ENCODE assay signal across 11 cellular contexts in the genomic region with DNA sequence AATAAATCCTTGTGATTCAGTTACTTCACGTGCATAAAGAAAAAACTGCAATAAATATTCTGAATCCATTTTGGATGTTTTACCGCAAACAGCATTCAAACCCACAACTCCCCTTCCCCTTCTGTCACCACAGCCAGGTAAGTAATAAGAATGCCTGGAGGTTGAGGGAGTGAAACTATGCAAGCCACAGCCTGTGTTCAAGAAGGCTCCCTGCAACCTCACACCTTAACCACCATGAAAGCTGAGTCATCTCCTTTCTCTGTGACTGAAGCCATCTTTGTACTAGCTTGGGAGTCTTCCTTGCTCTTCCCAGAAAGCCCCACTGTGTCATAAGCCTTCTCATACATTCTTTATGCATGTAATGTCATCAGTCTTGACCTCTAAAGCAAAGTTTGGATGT.
DNase-seq lines count a peak whose midpoint lies in the region; ATAC-seq lines count a peak whose summit lies in the region.
"Had no signal": no experiment of that assay in that cellular context is flagged by ENCODE, and none has a peak within 500 bp of the region (broad histone marks: within the 10 kb centered on the region; RNA-seq: fewer than 3 reads in every experiment).

No MANE protein-coding gene starts in this region.

- ATAC-seq in GM19043 (IDR thresholded peaks at IDR 0.05; ENCODE audit: low read depth, unreplicated experiment) (peak; percentile 96), HG02798 (IDR thresholded peaks at IDR 0.05; ENCODE audit: poor library complexity, unreplicated experiment) (peak; percentile 99), HG03025 (IDR thresholded peaks at IDR 0.05; ENCODE audit: low FRiP score, unreplicated experiment) (no peak)
- ATAC-seq: mucosa of descending colon had no signal

- no peak overlapping the region for H3K4me3 Mint-ChIP-seq in activated T-helper 2 cell treated with anti-CD3 and anti-CD28 coated beads, Interferon-gamma antibody, Interleukin-2, Interleukin-4, amounts not matched to agents 10 μg/mL and 5 μg/mL and 100 μg/mL, durations not matched to agents 14 hours and 24 hours and 36 hours (ENCODE audit: low read depth)
- H3K4me3 Mint-ChIP-seq: B cell had no signal

- peaks cover 4% of the 10 kb centered on the region for H3K9me3 Mint-ChIP-seq in activated T-helper 2 cell treated with anti-CD3 and anti-CD28 coated beads, Interferon-gamma antibody, Interleukin-2, Interleukin-4, amounts not matched to agents 10 μg/mL and 5 μg/mL and 100 μg/mL, durations not matched to agents 14 hours and 24 hours and 36 hours

- H3K4me1 Mint-ChIP-seq in activated T-helper 2 cell treated with anti-CD3 and anti-CD28 coated beads, Interferon-gamma antibody, Interleukin-2, Interleukin-4, amounts not matched to agents 10 μg/mL and 5 μg/mL and 100 μg/mL, durations not matched to agents 14 hours and 24 hours and 36 hours (ENCODE audit: low read depth): no peaks in the 10 kb centered on the region
- H3K4me1 Mint-ChIP-seq: B cell had no signal

- H3K36me3 Mint-ChIP-seq in activated T-helper 2 cell treated with anti-CD3 and anti-CD28 coated beads, Interferon-gamma antibody, Interleukin-2, Interleukin-4, amounts not matched to agents 10 μg/mL and 5 μg/mL and 100 μg/mL, durations not matched to agents 14 hours and 24 hours and 36 hours (ENCODE audit: low read depth): no peaks in the 10 kb centered on the region

- DNase-seq in ELR (ENCODE audit: low read depth): peak; percentile 38
- peak; percentile 41 for DNase-seq in HPDE6-E6E7 (ENCODE audit: extremely low spot score)
- no peak for DNase-seq in activated T-helper 2 cell treated with anti-CD3 and anti-CD28 coated beads, Interferon-gamma antibody, Interleukin-2, Interleukin-4, amounts not matched to agents 10 μg/mL and 5 μg/mL and 100 μg/mL, durations not matched to agents 14 hours and 24 hours and 36 hours (ENCODE audit: low spot score)
- DNase-seq in activated gamma-delta T cell (lab: John Stamatoyannopoulos, UW): no peak
- no peak for DNase-seq in globus pallidus (ENCODE audit: low spot score)
- DNase-seq: mucosa of descending colon, NCI-H1417 treated with DMSO at 0.1 percent for 48 hours had no signal

- no peak overlapping the region for H3K27ac Mint-ChIP-seq in activated T-helper 2 cell treated with anti-CD3 and anti-CD28 coated beads, Interferon-gamma antibody, Interleukin-2, Interleukin-4, amounts not matched to agents 10 μg/mL and 5 μg/mL and 100 μg/mL, durations not matched to agents 14 hours and 24 hours and 36 hours
- H3K27ac Mint-ChIP-seq: B cell had no signal

- no peaks in the 10 kb centered on the region for H3K27me3 Mint-ChIP-seq in activated T-helper 2 cell treated with anti-CD3 and anti-CD28 coated beads, Interferon-gamma antibody, Interleukin-2, Interleukin-4, amounts not matched to agents 10 μg/mL and 5 μg/mL and 100 μg/mL, durations not matched to agents 14 hours and 24 hours and 36 hours (ENCODE audit: low read depth)

- intact Hi-C loops in activated T-helper 2 cell treated with anti-CD3 and anti-CD28 coated beads, Interferon-gamma antibody, Interleukin-2, Interleukin-4, amounts not matched to agents 10 μg/mL and 5 μg/mL and 100 μg/mL, durations not matched to agents 14 hours and 24 hours and 36 hours (cut with micrococcal nuclease): no loop called here

Comparison
In these comparisons a context has a peak if more than half of its experiments do, and no peak if none do; other contexts are left out.
1. DNase-seq: peak in ELR (single experiment) and HPDE6-E6E7 (single experiment); none in activated T-helper 2 cell treated with anti-CD3 and anti-CD28 coated beads, Interferon-gamma antibody, Interleukin-2, Interleukin-4, amounts not matched to agents 10 μg/mL and 5 μg/mL and 100 μg/mL, durations not matched to agents 14 hours and 24 hours and 36 hours (single experiment), activated gamma-delta T cell (single experiment) and globus pallidus (single experiment).